1 cellular context compared by ENCODE assay signal in the genomic region with DNA sequence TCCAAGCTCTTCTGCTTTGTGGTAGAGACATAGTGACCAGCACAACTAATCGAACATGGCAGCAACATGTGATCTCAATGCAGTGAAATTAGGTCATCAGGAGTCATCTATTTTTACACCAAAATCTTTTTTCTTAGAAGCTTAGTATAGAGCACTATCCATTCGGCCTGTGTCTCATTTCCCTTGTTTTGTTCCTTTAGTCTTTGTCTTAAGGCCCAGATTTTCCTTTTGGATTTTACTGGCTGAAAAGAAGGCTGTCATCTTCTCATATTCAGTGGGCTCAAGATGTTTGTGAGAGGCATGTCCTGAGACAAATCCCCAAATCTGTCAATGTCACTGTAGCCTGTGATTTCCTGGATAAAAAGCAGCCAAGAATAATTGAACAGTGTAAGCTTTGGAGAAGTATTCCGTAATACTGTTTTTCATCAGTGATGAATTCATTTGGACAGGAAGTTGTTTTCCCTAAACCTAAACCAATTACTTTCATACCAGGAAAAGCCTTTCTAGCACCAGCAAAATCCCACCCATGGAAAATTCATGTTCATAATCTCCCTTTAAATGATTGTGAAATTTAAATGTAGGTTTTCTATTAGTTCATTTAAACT.
TF ChIP-seq lines count a peak whose summit lies in the region.

No MANE protein-coding gene starts in this region.

TF ChIP-seq in H1, 55 proteins besides CTCF, POLR2A, EP300 and RAD21:
- TF ChIP-seq SIN3A (conservative IDR thresholded peaks at IDR 0.05 in 1 of 2, IDR thresholded peaks at IDR 0.05 in 1 of 2; ENCODE audit: low read depth in 1 of 2, low read length in 2 of 2) = no peak
- no peak for TF ChIP-seq RXRA (IDR thresholded peaks at IDR 0.05; ENCODE audit: insufficient read depth, low read depth, low read length)
- no peak for TF ChIP-seq HDAC6 (IDR thresholded peaks at IDR 0.05; ENCODE audit: low read depth, low read length)
- TF ChIP-seq, protein P1, sequence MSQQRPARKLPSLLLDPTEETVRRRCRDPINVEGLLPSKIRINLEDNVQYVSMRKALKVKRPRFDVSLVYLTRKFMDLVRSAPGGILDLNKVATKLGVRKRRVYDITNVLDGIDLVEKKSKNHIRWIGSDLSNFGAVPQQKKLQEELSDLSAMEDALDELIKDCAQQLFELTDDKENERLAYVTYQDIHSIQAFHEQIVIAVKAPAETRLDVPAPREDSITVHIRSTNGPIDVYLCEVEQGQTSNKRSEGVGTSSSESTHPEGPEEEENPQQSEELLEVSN (IDR thresholded peaks at IDR 0.05) = no peak
- TF ChIP-seq EZH2 (IDR thresholded peaks at IDR 0.05; ENCODE audit: low read depth, low read length, severe bottlenecking) = no peak
- TF ChIP-seq TBP (IDR thresholded peaks at IDR 0.05; ENCODE audit: low read depth, low read length) = no peak
- no peak for TF ChIP-seq BRCA1 (IDR thresholded peaks at IDR 0.05; ENCODE audit: low read depth, low read length)
- no peak for TF ChIP-seq GABPA (IDR thresholded peaks at IDR 0.05; ENCODE audit: borderline replicate concordance, insufficient read depth, low read length)
- TF ChIP-seq GTF2F1 (IDR thresholded peaks at IDR 0.05; ENCODE audit: borderline replicate concordance, low read depth, low read length) = no peak
- no peak for TF ChIP-seq RFX5 (IDR thresholded peaks at IDR 0.05; ENCODE audit: borderline replicate concordance, low read depth, low read length)
- TF ChIP-seq YY1 (IDR thresholded peaks at IDR 0.05; ENCODE audit: low read depth, low read length) = no peak
- no peak for TF ChIP-seq KDM4A (IDR thresholded peaks at IDR 0.05; ENCODE audit: low read depth, low read length, severe bottlenecking)
